Comparison of ENCODE assay signal across 13 cellular contexts in the genomic region with DNA sequence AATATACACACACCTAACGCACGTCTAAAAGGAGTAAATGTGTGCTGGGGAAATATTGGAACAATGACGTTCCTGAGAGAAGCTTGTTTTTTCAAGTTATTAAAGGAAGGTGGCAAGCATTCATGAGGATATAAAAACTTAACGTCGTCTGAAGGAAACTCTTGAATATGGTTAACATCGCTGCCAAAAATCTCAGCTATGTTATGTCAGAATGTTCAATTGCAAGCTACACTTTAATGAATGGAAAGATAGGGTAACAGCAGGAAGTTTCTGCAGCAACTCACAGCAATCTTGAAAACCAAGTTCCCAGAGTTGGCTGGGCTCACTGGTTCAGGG. TPM values are rescaled to one million over a fixed set of nuclear protein-coding genes. Genes with fewer than 3 reads are reported as not detected.
DNase-seq lines count a peak whose midpoint lies in the region; ATAC-seq and TF ChIP-seq lines count a peak whose summit lies in the region.
"Had no signal": no experiment of that assay in that cellular context is flagged by ENCODE, and none has a peak within 500 bp of the region (broad histone marks: within the 10 kb centered on the region; RNA-seq: fewer than 3 reads in every experiment).

No MANE protein-coding gene starts in this region.

- H3K4me3 ChIP-seq in heart left ventricle (peak overlapping the region in 5 of 12 donors; percentile 2 to 20 (median 17)), brain microvascular endothelial cell (ENCODE audit: low read depth, low read length) (no peak overlapping the region), uterus (no peak overlapping the region)
- H3K4me3 ChIP-seq: A549 had no signal

- TF ChIP-seq POLR2A in heart left ventricle (IDR thresholded peaks at IDR 0.05): no peak
- TF ChIP-seq POLR2A in uterus (IDR thresholded peaks at IDR 0.05): no peak

- WGBS in heart left ventricle, 4 donors: 10 to 18% (median 15%) methylated on average over 6 of the region's 6 CpGs

- in situ Hi-C loops in brain microvascular endothelial cell (cut with HindIII; ENCODE audit: low pct_ligation_motif_present, low sequenced_read_pairs): no loop called here

- peak overlapping the region in 11 of 12 donors; percentile 6 to 77 (median 66) for H3K27ac ChIP-seq in heart left ventricle
- no peak overlapping the region for H3K27ac ChIP-seq in brain microvascular endothelial cell
- peak overlapping the region; percentile 21 to 48 for H3K27ac ChIP-seq in uterus
- H3K27ac ChIP-seq: A549 had no signal

- H3K4me1 ChIP-seq in heart left ventricle (peaks cover 3 to 64% (median 34%) of the 10 kb centered on the region in 12 donors), uterus (peaks cover 0 to 4% of the 10 kb centered on the region in 2 donors)
- H3K4me1 ChIP-seq: A549 had no signal

- H3K9me3 ChIP-seq in heart left ventricle: peaks cover 0 to 5% (median 0%) of the 10 kb centered on the region in 12 donors
- no peaks in the 10 kb centered on the region for H3K9me3 ChIP-seq in uterus
- H3K9me3 ChIP-seq: A549 had no signal

- no peaks in the 10 kb centered on the region for H3K36me3 ChIP-seq in heart left ventricle
- H3K36me3 ChIP-seq in brain microvascular endothelial cell (replicated peaks): no peaks in the 10 kb centered on the region
- H3K36me3 ChIP-seq in uterus: no peaks in the 10 kb centered on the region

- intact Hi-C loops in heart left ventricle (cut with DNase I) (loop anchor here in 3 of 10 donors (5.0 kb wide), 2 partner anchors 39 to 51 kb away; no protein-coding TSS in a partner anchor), left cardiac atrium (cut with DNase I) (loop anchor here in 1 of 2 donors (5.0 to 10.0 kb wide), 2 partner anchors 51 to 193 kb away; no protein-coding TSS in a partner anchor), uterus (cut with DNase I; ENCODE audit: low total_unique reads) (no loop called here)

- ATAC-seq in heart left ventricle: no peak
- no peak for ATAC-seq in left cardiac atrium
- ATAC-seq in HG02759 (IDR thresholded peaks at IDR 0.05; ENCODE audit: unreplicated experiment): no peak
- no peak for ATAC-seq in HG03342 (IDR thresholded peaks at IDR 0.05; ENCODE audit: unreplicated experiment)
- ATAC-seq: A549 had no signal

- H3K27me3 ChIP-seq in heart left ventricle: no peaks in the 10 kb centered on the region
- H3K27me3 ChIP-seq in brain microvascular endothelial cell (replicated peaks): no peaks in the 10 kb centered on the region
- H3K27me3 ChIP-seq in uterus: no peaks in the 10 kb centered on the region

- no peak for DNase-seq in heart left ventricle
- no peak for DNase-seq in left cardiac atrium
- peak; percentile 39 for DNase-seq in brain microvascular endothelial cell
- peak; percentile 24 to 58 for DNase-seq in lung microvascular endothelial cell (ENCODE audit: low read depth in 2 of 2)
- DNase-seq in uterus: no peak
- no peak for DNase-seq in NCI-H2107 (lab: John Stamatoyannopoulos, UW)
- DNase-seq: activated gamma-delta T cell treated with Interleukin-2 at 50 U/mL for 16 hours, GOT3, NCI-H2029, SW 1271 had no signal

- TF ChIP-seq CTCF in heart left ventricle (IDR thresholded peaks at IDR 0.05) (no peak), brain microvascular endothelial cell (IDR thresholded peaks at IDR 0.05; ENCODE audit: low read depth, low read length, missing control alignments) (no peak), uterus (IDR thresholded peaks at IDR 0.05) (no peak)

RNA-seq across cellular contexts. Expression of a gene that starts 54.3 kb away (rescaled TPM):
- 100 to 1,000 TPM; 131 to 192 (median 160) TPM for total RNA-seq in heart left ventricle
- polyA plus RNA-seq in heart left ventricle: 10 to 100 TPM; 53.4 to 54.2 TPM
- 100 to 1,000 TPM in 1 of 2 donors, 10 to 100 TPM in 1; 96.0 to 145 TPM for total RNA-seq in left cardiac atrium
- total RNA-seq in lung microvascular endothelial cell: 13.9 and 16.5 TPM in 2 replicates
- total RNA-seq in uterus: 100 to 1,000 TPM in 2 of 4 donors, 10 to 100 TPM in 2; 78.6 to 138 (median 105) TPM

Comparison
In these comparisons a context has a peak if more than half of its experiments do, and no peak if none do; other contexts are left out.
1. DNase-seq: peak in brain microvascular endothelial cell (single experiment) and lung microvascular endothelial cell (2 of 2); none in heart left ventricle (0 of 5), left cardiac atrium (single experiment), uterus (0 of 2) and NCI-H2107 (single experiment).